1 cellular context compared by ENCODE assay signal in the genomic region with DNA sequence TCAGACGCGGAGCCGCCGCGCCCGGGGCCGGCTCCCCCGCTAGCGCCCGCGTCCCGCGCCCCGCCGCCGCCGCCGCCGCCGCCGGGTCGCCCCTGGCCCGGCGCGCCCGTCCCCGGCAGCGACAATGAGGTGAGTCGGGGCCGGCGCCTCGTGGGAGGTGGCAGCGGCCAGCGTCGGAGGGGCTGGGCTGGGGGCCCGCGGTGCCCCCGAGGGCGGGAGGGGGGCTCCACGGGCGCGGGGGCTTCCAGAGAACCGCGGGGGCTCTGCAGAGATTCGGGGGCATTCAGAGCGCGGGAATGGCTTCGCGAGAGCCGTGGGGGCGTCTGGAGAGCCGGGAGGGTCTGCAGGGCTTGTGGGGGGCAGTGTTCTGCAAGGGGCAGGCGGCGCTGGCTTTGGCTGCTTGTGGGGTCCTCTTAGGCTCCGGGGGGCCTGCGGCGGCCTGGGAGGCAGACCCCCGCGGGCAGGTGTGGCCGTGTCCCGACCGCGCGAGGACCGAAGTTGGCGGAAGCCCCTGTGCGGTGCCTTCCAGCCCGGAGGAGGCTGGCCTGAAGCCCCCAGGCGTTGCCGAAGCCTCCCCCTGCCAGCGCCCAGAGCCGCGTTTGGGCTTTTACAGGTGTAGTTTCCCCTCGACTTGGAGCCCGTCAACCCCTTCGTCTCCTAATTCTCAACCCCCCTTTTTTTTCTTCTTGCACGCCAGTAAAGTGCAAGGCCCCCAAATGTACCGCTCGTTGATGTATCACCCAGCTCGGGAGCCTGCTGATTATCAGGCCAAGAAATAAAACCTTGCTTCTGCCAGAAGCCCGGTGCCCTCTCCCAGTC.
A peak's percentile ranks its signal among the peaks of the same experiment; 100 is the strongest.
TF ChIP-seq lines count a peak whose summit lies in the region.

No MANE protein-coding gene starts in this region.

TF ChIP-seq in WTC11, 78 proteins besides CTCF, POLR2A, EP300 and RAD21 (continued from another document):
- no peak for TF ChIP-seq SP1 (CRISPR knock-in tag; conservative IDR thresholded peaks at IDR 0.05)
- no peak for TF ChIP-seq TP53 (CRISPR knock-in tag; IDR thresholded peaks at IDR 0.05)
- TF ChIP-seq, protein P1, sequence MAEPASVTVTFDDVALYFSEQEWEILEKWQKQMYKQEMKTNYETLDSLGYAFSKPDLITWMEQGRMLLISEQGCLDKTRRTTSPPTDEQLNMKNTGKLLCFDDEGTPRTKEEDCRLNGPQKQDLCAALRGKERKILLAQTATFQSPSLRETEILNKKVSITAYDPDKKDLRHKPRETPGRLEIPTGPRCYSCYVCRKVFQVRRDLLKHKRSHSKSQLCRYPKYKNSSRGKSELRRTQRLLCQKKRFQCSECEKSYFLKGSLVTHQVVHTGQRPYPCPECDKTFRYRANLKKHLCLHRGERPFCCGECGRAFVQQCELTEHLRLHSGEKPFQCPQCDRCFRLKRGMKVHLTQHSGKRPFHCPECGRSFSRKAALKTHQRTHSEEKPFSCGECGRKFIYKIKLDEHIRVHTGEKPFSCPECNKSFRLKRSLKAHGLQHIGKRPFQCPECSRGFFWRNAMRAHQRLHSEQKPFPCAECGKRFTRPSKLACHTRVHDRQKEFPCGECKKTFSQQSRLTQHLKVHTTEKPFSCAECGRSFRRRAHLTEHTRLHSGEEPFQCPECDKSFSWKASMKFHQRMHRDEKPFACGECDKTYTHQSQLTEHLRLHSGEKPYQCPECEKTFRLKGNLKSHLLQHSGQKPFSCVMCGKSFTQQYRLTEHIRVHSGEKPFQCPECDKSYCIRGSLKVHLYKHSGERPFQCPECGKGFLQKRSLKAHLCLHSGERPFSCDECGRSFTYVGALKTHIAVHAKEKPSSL (CRISPR knock-in tag; conservative IDR thresholded peaks at IDR 0.05), result no peak
- 0 out of 2 replicates have a peak, but pooled peaks have one; percentile 3 for TF ChIP-seq MYBL2 (CRISPR knock-in tag; IDR thresholded peaks at IDR 0.05)
- TF ChIP-seq, protein P2, sequence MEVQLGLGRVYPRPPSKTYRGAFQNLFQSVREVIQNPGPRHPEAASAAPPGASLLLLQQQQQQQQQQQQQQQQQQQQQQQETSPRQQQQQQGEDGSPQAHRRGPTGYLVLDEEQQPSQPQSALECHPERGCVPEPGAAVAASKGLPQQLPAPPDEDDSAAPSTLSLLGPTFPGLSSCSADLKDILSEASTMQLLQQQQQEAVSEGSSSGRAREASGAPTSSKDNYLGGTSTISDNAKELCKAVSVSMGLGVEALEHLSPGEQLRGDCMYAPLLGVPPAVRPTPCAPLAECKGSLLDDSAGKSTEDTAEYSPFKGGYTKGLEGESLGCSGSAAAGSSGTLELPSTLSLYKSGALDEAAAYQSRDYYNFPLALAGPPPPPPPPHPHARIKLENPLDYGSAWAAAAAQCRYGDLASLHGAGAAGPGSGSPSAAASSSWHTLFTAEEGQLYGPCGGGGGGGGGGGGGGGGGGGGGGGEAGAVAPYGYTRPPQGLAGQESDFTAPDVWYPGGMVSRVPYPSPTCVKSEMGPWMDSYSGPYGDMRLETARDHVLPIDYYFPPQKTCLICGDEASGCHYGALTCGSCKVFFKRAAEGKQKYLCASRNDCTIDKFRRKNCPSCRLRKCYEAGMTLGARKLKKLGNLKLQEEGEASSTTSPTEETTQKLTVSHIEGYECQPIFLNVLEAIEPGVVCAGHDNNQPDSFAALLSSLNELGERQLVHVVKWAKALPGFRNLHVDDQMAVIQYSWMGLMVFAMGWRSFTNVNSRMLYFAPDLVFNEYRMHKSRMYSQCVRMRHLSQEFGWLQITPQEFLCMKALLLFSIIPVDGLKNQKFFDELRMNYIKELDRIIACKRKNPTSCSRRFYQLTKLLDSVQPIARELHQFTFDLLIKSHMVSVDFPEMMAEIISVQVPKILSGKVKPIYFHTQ (CRISPR knock-in tag; IDR thresholded peaks at IDR 0.05), result no peak
- 0 out of 2 replicates have a peak, but pooled peaks have one; percentile 29 for TF ChIP-seq CREB1 (CRISPR knock-in tag; IDR thresholded peaks at IDR 0.05)
- no peak for TF ChIP-seq CREM (CRISPR knock-in tag; IDR thresholded peaks at IDR 0.05)
- no peak for TF ChIP-seq ZNF317 (CRISPR knock-in tag; IDR thresholded peaks at IDR 0.05; ENCODE audit: borderline replicate concordance, low read depth)
- no peak for TF ChIP-seq ZBTB21 (CRISPR knock-in tag; IDR thresholded peaks at IDR 0.05; ENCODE audit: borderline replicate concordance)
- TF ChIP-seq, protein P3, sequence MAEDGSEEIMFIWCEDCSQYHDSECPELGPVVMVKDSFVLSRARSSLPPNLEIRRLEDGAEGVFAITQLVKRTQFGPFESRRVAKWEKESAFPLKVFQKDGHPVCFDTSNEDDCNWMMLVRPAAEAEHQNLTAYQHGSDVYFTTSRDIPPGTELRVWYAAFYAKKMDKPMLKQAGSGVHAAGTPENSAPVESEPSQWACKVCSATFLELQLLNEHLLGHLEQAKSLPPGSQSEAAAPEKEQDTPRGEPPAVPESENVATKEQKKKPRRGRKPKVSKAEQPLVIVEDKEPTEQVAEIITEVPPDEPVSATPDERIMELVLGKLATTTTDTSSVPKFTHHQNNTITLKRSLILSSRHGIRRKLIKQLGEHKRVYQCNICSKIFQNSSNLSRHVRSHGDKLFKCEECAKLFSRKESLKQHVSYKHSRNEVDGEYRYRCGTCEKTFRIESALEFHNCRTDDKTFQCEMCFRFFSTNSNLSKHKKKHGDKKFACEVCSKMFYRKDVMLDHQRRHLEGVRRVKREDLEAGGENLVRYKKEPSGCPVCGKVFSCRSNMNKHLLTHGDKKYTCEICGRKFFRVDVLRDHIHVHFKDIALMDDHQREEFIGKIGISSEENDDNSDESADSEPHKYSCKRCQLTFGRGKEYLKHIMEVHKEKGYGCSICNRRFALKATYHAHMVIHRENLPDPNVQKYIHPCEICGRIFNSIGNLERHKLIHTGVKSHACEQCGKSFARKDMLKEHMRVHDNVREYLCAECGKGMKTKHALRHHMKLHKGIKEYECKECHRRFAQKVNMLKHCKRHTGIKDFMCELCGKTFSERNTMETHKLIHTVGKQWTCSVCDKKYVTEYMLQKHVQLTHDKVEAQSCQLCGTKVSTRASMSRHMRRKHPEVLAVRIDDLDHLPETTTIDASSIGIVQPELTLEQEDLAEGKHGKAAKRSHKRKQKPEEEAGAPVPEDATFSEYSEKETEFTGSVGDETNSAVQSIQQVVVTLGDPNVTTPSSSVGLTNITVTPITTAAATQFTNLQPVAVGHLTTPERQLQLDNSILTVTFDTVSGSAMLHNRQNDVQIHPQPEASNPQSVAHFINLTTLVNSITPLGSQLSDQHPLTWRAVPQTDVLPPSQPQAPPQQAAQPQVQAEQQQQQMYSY (CRISPR knock-in tag; IDR thresholded peaks at IDR 0.05), result no peak
- TF ChIP-seq, protein P4, sequence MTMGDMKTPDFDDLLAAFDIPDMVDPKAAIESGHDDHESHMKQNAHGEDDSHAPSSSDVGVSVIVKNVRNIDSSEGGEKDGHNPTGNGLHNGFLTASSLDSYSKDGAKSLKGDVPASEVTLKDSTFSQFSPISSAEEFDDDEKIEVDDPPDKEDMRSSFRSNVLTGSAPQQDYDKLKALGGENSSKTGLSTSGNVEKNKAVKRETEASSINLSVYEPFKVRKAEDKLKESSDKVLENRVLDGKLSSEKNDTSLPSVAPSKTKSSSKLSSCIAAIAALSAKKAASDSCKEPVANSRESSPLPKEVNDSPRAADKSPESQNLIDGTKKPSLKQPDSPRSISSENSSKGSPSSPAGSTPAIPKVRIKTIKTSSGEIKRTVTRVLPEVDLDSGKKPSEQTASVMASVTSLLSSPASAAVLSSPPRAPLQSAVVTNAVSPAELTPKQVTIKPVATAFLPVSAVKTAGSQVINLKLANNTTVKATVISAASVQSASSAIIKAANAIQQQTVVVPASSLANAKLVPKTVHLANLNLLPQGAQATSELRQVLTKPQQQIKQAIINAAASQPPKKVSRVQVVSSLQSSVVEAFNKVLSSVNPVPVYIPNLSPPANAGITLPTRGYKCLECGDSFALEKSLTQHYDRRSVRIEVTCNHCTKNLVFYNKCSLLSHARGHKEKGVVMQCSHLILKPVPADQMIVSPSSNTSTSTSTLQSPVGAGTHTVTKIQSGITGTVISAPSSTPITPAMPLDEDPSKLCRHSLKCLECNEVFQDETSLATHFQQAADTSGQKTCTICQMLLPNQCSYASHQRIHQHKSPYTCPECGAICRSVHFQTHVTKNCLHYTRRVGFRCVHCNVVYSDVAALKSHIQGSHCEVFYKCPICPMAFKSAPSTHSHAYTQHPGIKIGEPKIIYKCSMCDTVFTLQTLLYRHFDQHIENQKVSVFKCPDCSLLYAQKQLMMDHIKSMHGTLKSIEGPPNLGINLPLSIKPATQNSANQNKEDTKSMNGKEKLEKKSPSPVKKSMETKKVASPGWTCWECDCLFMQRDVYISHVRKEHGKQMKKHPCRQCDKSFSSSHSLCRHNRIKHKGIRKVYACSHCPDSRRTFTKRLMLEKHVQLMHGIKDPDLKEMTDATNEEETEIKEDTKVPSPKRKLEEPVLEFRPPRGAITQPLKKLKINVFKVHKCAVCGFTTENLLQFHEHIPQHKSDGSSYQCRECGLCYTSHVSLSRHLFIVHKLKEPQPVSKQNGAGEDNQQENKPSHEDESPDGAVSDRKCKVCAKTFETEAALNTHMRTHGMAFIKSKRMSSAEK (CRISPR knock-in tag; IDR thresholded peaks at IDR 0.05; ENCODE audit: borderline replicate concordance), result no peak
TF ChIP-seq in WTC11: peak in this region for 2.
